Comparison of ENCODE assay signal across 33 cellular contexts in genomic region chr1:18035145-18035544, GRCh38.
A peak's percentile ranks its signal among the peaks of the same experiment; 100 is the strongest.
DNase-seq lines count a peak whose midpoint lies in the region; ATAC-seq and TF ChIP-seq lines count a peak whose summit lies in the region.
"Had no signal": no experiment of that assay in that cellular context is flagged by ENCODE, and none has a peak within 500 bp of the region (broad histone marks: within the 10 kb centered on the region; RNA-seq: fewer than 3 reads in every experiment).

No MANE protein-coding gene starts in this region.

- no peaks in the 10 kb centered on the region for H3K9me2 ChIP-seq in Karpas-422 (replicated peaks; ENCODE audit: insufficient read depth, low read length)

- in situ Hi-C loops in GM13977 (cut with MboI; ENCODE audit: low pct_unique_long_range_greater_than_20kb, low sequenced_read_pairs, unreplicated experiment): no loop called here

- H3K36me3 Mint-ChIP-seq in memory B cell: no peaks in the 10 kb centered on the region
- no peaks in the 10 kb centered on the region for H3K36me3 Mint-ChIP-seq in activated T-helper 17 cell treated with anti-CD3 and anti-CD28 coated beads, Interleukin-2, amount 50 U/mL, for 72 hours (ENCODE audit: low read depth)
- H3K36me3 Mint-ChIP-seq: CD14-positive monocyte; CD4-positive, alpha-beta memory T cell; CD4-positive, CD25-positive, alpha-beta regulatory T cell; CD8-positive, alpha-beta memory T cell; CD8-positive, alpha-beta T cell had no signal

- H3K27me3 Mint-ChIP-seq in memory B cell: peaks cover 17% of the 10 kb centered on the region
- peaks cover 17% of the 10 kb centered on the region for H3K27me3 Mint-ChIP-seq in activated T-helper 17 cell treated with anti-CD3 and anti-CD28 coated beads, Interleukin-2, amount 50 U/mL, for 72 hours
- H3K27me3 Mint-ChIP-seq: CD4-positive, CD25-positive, alpha-beta regulatory T cell had no signal

- H3K27ac Mint-ChIP-seq in memory B cell: no peak overlapping the region
- no peak overlapping the region for H3K27ac Mint-ChIP-seq in activated T-helper 17 cell treated with anti-CD3 and anti-CD28 coated beads, Interleukin-2, amount 50 U/mL, for 72 hours
- H3K27ac Mint-ChIP-seq: B cell; CD4-positive, alpha-beta T cell; CD8-positive, alpha-beta memory T cell; CD8-positive, alpha-beta T cell had no signal

- no peaks in the 10 kb centered on the region for H3K27me3 ChIP-seq in Karpas-422 (ENCODE audit: low read length)
- H3K27me3 ChIP-seq: BE2C; BLaER1; BLaER1 treated with 17β-estradiol and CSF1 and Interleukin-3, amounts not matched to agents 10 nM and 100 nM had no signal

- H3K9me3 ChIP-seq in Karpas-422 (ENCODE audit: low read length): no peaks in the 10 kb centered on the region
- H3K9me3 ChIP-seq: A549; BE2C; BLaER1; BLaER1 treated with 17β-estradiol and CSF1 and Interleukin-3, amounts not matched to agents 10 nM and 100 nM; Caco-2 had no signal

- peak overlapping the region; percentile 51 for H3K4me2 ChIP-seq in Karpas-422 (ENCODE audit: low read depth, low read length, poor library complexity, severe bottlenecking)
- H3K4me2 ChIP-seq: A549; BLaER1; BLaER1 treated with 17β-estradiol and CSF1 and Interleukin-3, amounts not matched to agents 10 nM and 100 nM had no signal

- ATAC-seq in memory B cell (ENCODE audit: low read depth): peak; percentile 48
- no peak for ATAC-seq in activated T-helper 17 cell treated with anti-CD3 and anti-CD28 coated beads, Interleukin-2, amount 50 U/mL, for 72 hours (replicated peaks)
- ATAC-seq: A549; CD8-positive, alpha-beta T cell had no signal

- H4K20me1 ChIP-seq in Karpas-422 (ENCODE audit: insufficient read depth, low read depth, low read length): no peaks in the 10 kb centered on the region
- H4K20me1 ChIP-seq: BLaER1; BLaER1 treated with 17β-estradiol and CSF1 and Interleukin-3, amounts not matched to agents 10 nM and 100 nM had no signal

- no peak overlapping the region for H3K4me3 ChIP-seq in Karpas-422 (ENCODE audit: low read length)
- H3K4me3 ChIP-seq: A549; BLaER1; BLaER1 treated with 17β-estradiol and CSF1 and Interleukin-3, amounts not matched to agents 10 nM and 100 nM had no signal

- no peak overlapping the region for H2AFZ ChIP-seq in Karpas-422 (ENCODE audit: low read length)

- peaks cover 25% of the 10 kb centered on the region for H3K4me1 Mint-ChIP-seq in memory B cell
- H3K4me1 Mint-ChIP-seq in activated T-helper 17 cell treated with anti-CD3 and anti-CD28 coated beads, Interleukin-2, amount 50 U/mL, for 72 hours: no peaks in the 10 kb centered on the region
- H3K4me1 Mint-ChIP-seq: CD14-positive monocyte had no signal

- peak; percentile 66 for DNase-seq in Karpas-422
- peak; percentile 50 for DNase-seq in germinal center (ENCODE audit: low spot score)
- no peak for DNase-seq in memory B cell (ENCODE audit: low spot score in 2 of 2)
- DNase-seq in GM13977 (ENCODE audit: low spot score): no peak
- DNase-seq in inferior parietal cortex (ENCODE audit: extremely low spot score): no peak
- DNase-seq: 8988T; ACHN; AML-193; BE2C; C1 segment of cervical spinal cord; Caco-2; Calu3; CD4-positive, alpha-beta memory T cell; CD4-positive, alpha-beta T cell; CD4-positive, CD25-positive, alpha-beta regulatory T cell; CD8-positive, alpha-beta memory T cell; CD8-positive, alpha-beta T cell; COR-L47; DMS 273 treated with DMSO at 0.1 percent for 48 hours; DMS153; DMS53; DMS79; DMS79 treated with DMSO at 0.1 percent for 48 hours; DND-41; EL had no signal

- no peak overlapping the region for H3K4me3 Mint-ChIP-seq in memory B cell
- no peak overlapping the region for H3K4me3 Mint-ChIP-seq in activated T-helper 17 cell treated with anti-CD3 and anti-CD28 coated beads, Interleukin-2, amount 50 U/mL, for 72 hours
- H3K4me3 Mint-ChIP-seq: B cell; CD14-positive monocyte; CD4-positive, alpha-beta memory T cell; CD4-positive, alpha-beta T cell; CD4-positive, CD25-positive, alpha-beta regulatory T cell; CD8-positive, alpha-beta memory T cell; CD8-positive, alpha-beta T cell had no signal

- H3K4me1 ChIP-seq in Karpas-422 (ENCODE audit: low read length): peaks cover 32% of the 10 kb centered on the region
- H3K4me1 ChIP-seq: A549, BE2C, BLaER1, Caco-2 had no signal

- peaks cover 4% of the 10 kb centered on the region for H3K9me3 Mint-ChIP-seq in memory B cell
- H3K9me3 Mint-ChIP-seq in activated T-helper 17 cell treated with anti-CD3 and anti-CD28 coated beads, Interleukin-2, amount 50 U/mL, for 72 hours: no peaks in the 10 kb centered on the region
- H3K9me3 Mint-ChIP-seq: CD14-positive monocyte; CD4-positive, alpha-beta T cell; CD8-positive, alpha-beta T cell had no signal

- H3K27ac ChIP-seq in Karpas-422 (ENCODE audit: low read length): no peak overlapping the region
- H3K27ac ChIP-seq: 22Rv1; A549; BLaER1; BLaER1 treated with 17β-estradiol and CSF1 and Interleukin-3, amounts not matched to agents 10 nM and 100 nM; C4-2B had no signal

- no peaks in the 10 kb centered on the region for H3K36me3 ChIP-seq in Karpas-422 (ENCODE audit: insufficient read depth, low read length)
- H3K36me3 ChIP-seq: BE2C; BLaER1; BLaER1 treated with 17β-estradiol and CSF1 and Interleukin-3, amounts not matched to agents 10 nM and 100 nM had no signal

- no peaks in the 10 kb centered on the region for H3K79me2 ChIP-seq in Karpas-422 (ENCODE audit: low read length)

- H3K9ac ChIP-seq in Karpas-422 (ENCODE audit: low read length): no peak overlapping the region
- H3K9ac ChIP-seq: BLaER1; BLaER1 treated with 17β-estradiol and CSF1 and Interleukin-3, amounts not matched to agents 10 nM and 100 nM had no signal

- TF ChIP-seq CTCF in GM13977 (IDR thresholded peaks at IDR 0.05; ENCODE audit: extremely low read depth, insufficient read depth, missing control alignments): no peak

Comparison
In these comparisons a context has a peak if more than half of its experiments do, and no peak if none do; other contexts are left out.
1. DNase-seq: peak in Karpas-422 (single experiment) and germinal center (single experiment); none in memory B cell (0 of 2), GM13977 (single experiment) and inferior parietal cortex (single experiment).